10 cellular contexts compared by ENCODE assay signal in genomic region chr1:42946120-42947009, GRCh38. TPM values are rescaled to one million over a fixed set of nuclear protein-coding genes. Genes with fewer than 3 reads are reported as not detected.
DNase-seq lines count a peak whose midpoint lies in the region; ATAC-seq and TF ChIP-seq lines count a peak whose summit lies in the region.
"Had no signal": no experiment of that assay in that cellular context is flagged by ENCODE, and none has a peak within 500 bp of the region (broad histone marks: within the 10 kb centered on the region; RNA-seq: fewer than 3 reads in every experiment).

No MANE protein-coding gene starts in this region.

- DNase-seq in Calu3, result no peak
- no peak for DNase-seq in T-helper 17 cell
- no peak for DNase-seq in esophagus squamous epithelium (lab: John Stamatoyannopoulos, UW)
- no peak for DNase-seq in psoas muscle
- no peak for DNase-seq in C1 segment of cervical spinal cord (lab: John Stamatoyannopoulos, UW)
- no peak for DNase-seq in GM10248 (ENCODE audit: extremely low spot score)
- DNase-seq in GM19240 (ENCODE audit: insufficient read length, low spot score), result no peak
- DNase-seq in NCI-H187 treated with DMSO at 0.1 percent for 48 hours (lab: John Stamatoyannopoulos, UW), result no peak
- DNase-seq: cerebellar nuclear complex, ovary had no signal

- POLR2A ChIA-PET in GM10248 (lab: Yijun Ruan, JAX), result interaction anchor here (0.6 kb wide), 1 partner anchor 180 kb away, joined by 6 read pairs; no protein-coding TSS in a partner anchor

- ATAC-seq in T-helper 17 cell, result no peak
- peak in 3 of 4 donors; percentile 17 to 50 (median 21) for ATAC-seq in psoas muscle

- H3K27me3 Mint-ChIP-seq in Calu3 (ENCODE audit: unreplicated experiment), result no peaks in the 10 kb centered on the region
- H3K27me3 Mint-ChIP-seq in T-helper 17 cell, result no peaks in the 10 kb centered on the region

- H3K9me3 Mint-ChIP-seq in Calu3 (ENCODE audit: low read depth, unreplicated experiment), result no peaks in the 10 kb centered on the region

- H3K36me3 ChIP-seq in esophagus squamous epithelium, result peaks cover 0 to 37% (median 0%) of the 10 kb centered on the region in 3 donors
- no peaks in the 10 kb centered on the region for H3K36me3 ChIP-seq in psoas muscle (ENCODE audit: insufficient read depth in 1 of 2, low read depth in 1 of 2)
- H3K36me3 ChIP-seq: ovary had no signal

- no peak overlapping the region for H3K4me3 ChIP-seq in esophagus squamous epithelium
- H3K4me3 ChIP-seq in psoas muscle, result no peak overlapping the region
- H3K4me3 ChIP-seq: ovary had no signal

- H3K9me3 ChIP-seq in T-helper 17 cell (ENCODE audit: control insufficient read depth, low read length, poor library complexity, severe bottlenecking) (no peaks in the 10 kb centered on the region), esophagus squamous epithelium (no peaks in the 10 kb centered on the region), psoas muscle (no peaks in the 10 kb centered on the region)
- H3K9me3 ChIP-seq: ovary had no signal

- no peak overlapping the region for H3K4me3 Mint-ChIP-seq in Calu3 (ENCODE audit: low read depth, unreplicated experiment)
- peak overlapping the region; percentile 33 for H3K4me3 Mint-ChIP-seq in T-helper 17 cell

- CTCF ChIA-PET in Calu3 (lab: Charles Lee), result no interaction called here
- CTCF ChIA-PET in GM10248 (lab: Yijun Ruan, JAX), result interaction anchor here (1.2 to 2.2 kb wide), 5 partner anchors 10 to 163 kb away, joined by 3 to 7 read pairs (median 5); no protein-coding TSS in a partner anchor

- peaks cover 64 to 100% (median 87%) of the 10 kb centered on the region in 3 donors for H3K4me1 ChIP-seq in esophagus squamous epithelium
- peaks cover 18% of the 10 kb centered on the region for H3K4me1 ChIP-seq in psoas muscle

- 45 to 65% methylated on average over 8 to 9 of the region's 12 CpGs for WGBS in esophagus squamous epithelium, 2 donors
- 42 to 62% (median 44%) methylated on average over 12 of the region's 12 CpGs for WGBS in psoas muscle, 3 donors

- intact Hi-C loops in Calu3 (cut with micrococcal nuclease; ENCODE audit: unreplicated experiment), result no loop called here
- intact Hi-C loops in esophagus squamous epithelium (cut with DNase I), result no loop called here
- intact Hi-C loops in psoas muscle (cut with DNase I), result no loop called here

- BruUV-seq in Calu3 (replicated peaks; lab: Mats Ljungman, UMichigan), result no TSS peak

- H3K27ac ChIP-seq in esophagus squamous epithelium, result peak overlapping the region; percentile 53 to 96 (median 90)
- no peak overlapping the region for H3K27ac ChIP-seq in psoas muscle
- H3K27ac ChIP-seq: ovary had no signal

- H3K36me3 Mint-ChIP-seq in Calu3 (ENCODE audit: insufficient read depth, unreplicated experiment), result peaks cover 75% of the 10 kb centered on the region
- peaks cover 5% of the 10 kb centered on the region for H3K36me3 Mint-ChIP-seq in T-helper 17 cell (ENCODE audit: low read depth)

- H3K27ac Mint-ChIP-seq in Calu3 (ENCODE audit: unreplicated experiment) (peak overlapping the region; percentile 31), T-helper 17 cell (peak overlapping the region; percentile 94)

- no peak for TF ChIP-seq CTCF in Calu3 (IDR thresholded peaks at IDR 0.05; ENCODE audit: unreplicated experiment)
- TF ChIP-seq CTCF in esophagus squamous epithelium (IDR thresholded peaks at IDR 0.05), result no peak
- no peak for TF ChIP-seq CTCF in psoas muscle (IDR thresholded peaks at IDR 0.05)
- TF ChIP-seq CTCF in GM10248 (IDR thresholded peaks at IDR 0.05; ENCODE audit: control extremely low read depth, extremely low read depth, low read depth, missing control alignments), result no peak

- TF ChIP-seq POLR2A in esophagus squamous epithelium (IDR thresholded peaks at IDR 0.05), result no peak

- H3K4me1 Mint-ChIP-seq in Calu3 (ENCODE audit: low read depth, unreplicated experiment) (peaks cover 82% of the 10 kb centered on the region), T-helper 17 cell (peaks cover 77% of the 10 kb centered on the region)

- H3K27me3 ChIP-seq in esophagus squamous epithelium (no peaks in the 10 kb centered on the region), psoas muscle (ENCODE audit: insufficient read depth in 3 of 3, low read length in 2 of 3) (peaks cover 0 to 2% (median 0%) of the 10 kb centered on the region in 3 donors)
- H3K27me3 ChIP-seq: ovary had no signal

RNA-seq across cellular contexts. Expression of gene SLC2A1, which starts 12.3 kb away (rescaled TPM):
- 163 and 183 TPM in 2 replicates for total RNA-seq in Calu3 (2022)
- total RNA-seq in T-helper 17 cell, result 10 to 100 TPM; 63.7 to 79.0 TPM
- total RNA-seq in esophagus squamous epithelium, result 100 to 1,000 TPM; 238 to 883 (median 448) TPM
- 1 to 10 TPM; 1.1 to 3.8 (median 2.0) TPM for total RNA-seq in psoas muscle
- polyA plus RNA-seq in psoas muscle, result 1 to 10 TPM; 1.2 to 3.3 (median 2.5) TPM

Comparison
In these comparisons a context has a peak if more than half of its experiments do, and no peak if none do; other contexts are left out.
1. RNA of gene SLC2A1, which starts 12.3 kb away (total RNA-seq): 238 to 883 TPM in esophagus squamous epithelium, 163 to 183 TPM in Calu3 and 63.7 to 79.0 TPM in T-helper 17 cell; 1.1 to 3.8 TPM in psoas muscle; every median in the first group is over 10 times any median in the second.